2 cellular contexts compared by ENCODE assay signal in genomic region chr17:5181509-5182305, GRCh38.
TF ChIP-seq lines count a peak whose summit lies in the region.

No MANE protein-coding gene starts in this region.

TF ChIP-seq in HEK293T, 16 proteins besides CTCF, POLR2A, EP300 and RAD21:
- TF ChIP-seq SP1 (IDR thresholded peaks at IDR 0.05) (no peak), L3MBTL2 (conservative IDR thresholded peaks at IDR 0.05) (peak; percentile 53), HDGF (IDR thresholded peaks at IDR 0.05; ENCODE audit: borderline replicate concordance) (no peak)

TF ChIP-seq in K562, 482 proteins besides CTCF, POLR2A, EP300 and RAD21:
- TF ChIP-seq RBM25 (IDR thresholded peaks at IDR 0.05; ENCODE audit: low read depth, low read length, severe bottlenecking) (peak; percentile 58), POLR3G (IDR thresholded peaks at IDR 0.05; ENCODE audit: extremely low read depth, insufficient read length, insufficient replicate concordance) (no peak), ZNF280A (IDR thresholded peaks at IDR 0.05; ENCODE audit: low read depth, partially characterized antibody) (peak; percentile 67), TRIM28 (IDR thresholded peaks at IDR 0.05) (peak; percentile 77; the same call in 1 of the 2 replicates), ZNF778 (CRISPR knock-in tag; IDR thresholded peaks at IDR 0.05) (no peak), ZNF780A (CRISPR knock-in tag; IDR thresholded peaks at IDR 0.05) (no peak), NKRF (IDR thresholded peaks at IDR 0.05; ENCODE audit: borderline replicate concordance) (no peak), ZNF75A (CRISPR knock-in tag; IDR thresholded peaks at IDR 0.05) (peak; percentile 91), XRCC3 (IDR thresholded peaks at IDR 0.05) (0 out of 2 replicates have a peak, but pooled peaks have one; percentile 19), MXD1 (CRISPR knock-in tag; IDR thresholded peaks at IDR 0.05; ENCODE audit: borderline replicate concordance, poor library complexity, severe bottlenecking) (no peak), STAG1 (CRISPR knock-in tag; IDR thresholded peaks at IDR 0.05; ENCODE audit: borderline replicate concordance) (no peak)
